In the genomic region with DNA sequence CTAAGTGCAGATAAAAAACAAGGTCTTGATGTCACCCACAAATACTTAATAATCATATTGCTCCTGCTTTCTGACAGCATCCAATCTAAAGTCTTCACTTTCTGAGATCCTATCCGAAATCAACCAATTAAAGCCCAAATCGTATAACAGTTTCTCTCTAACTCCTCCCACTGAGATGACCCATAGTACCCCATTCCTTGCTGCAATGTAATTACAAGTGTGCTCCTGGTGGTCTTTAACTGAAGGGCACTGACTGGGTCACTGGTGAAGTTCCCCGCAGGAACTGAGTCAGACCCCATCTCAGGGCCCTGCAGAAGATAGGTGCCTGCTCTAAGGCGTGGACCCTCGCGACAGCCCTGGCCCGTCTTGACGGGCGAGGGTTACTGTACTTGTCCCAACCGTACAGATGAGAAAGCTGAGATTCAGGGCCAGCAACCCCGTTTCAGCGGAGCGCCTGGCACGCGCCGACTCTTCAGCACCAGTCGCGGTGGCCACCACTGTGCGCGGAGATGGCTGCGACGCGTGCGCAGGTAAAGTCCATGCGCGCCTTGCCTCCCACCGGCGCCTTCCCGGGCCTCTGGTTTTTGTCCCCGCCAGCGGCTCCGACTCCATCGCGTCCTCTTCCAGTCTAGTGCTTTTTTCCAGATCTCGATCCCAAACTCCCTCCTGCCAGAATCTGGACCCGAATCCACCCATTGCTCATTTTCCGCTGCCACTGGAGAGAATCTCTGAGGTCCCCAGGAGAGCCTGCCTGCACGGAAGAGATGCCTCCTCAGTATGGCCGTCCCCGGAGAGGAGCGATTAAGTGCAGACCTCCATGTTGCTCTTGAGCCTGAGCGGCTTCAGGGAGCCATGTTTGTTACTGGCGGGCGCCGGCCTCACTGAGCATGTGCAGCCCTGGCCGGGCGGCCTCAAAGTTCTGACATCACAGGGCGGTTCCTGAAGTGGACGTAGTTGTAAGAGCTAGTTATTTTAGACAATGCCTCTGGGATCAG, we compare ENCODE assay signal across 7 cellular contexts.
DNase-seq lines count a peak whose midpoint lies in the region; TF ChIP-seq lines count a peak whose summit lies in the region.
"Not testable (repeated sequence)": the region's sequence is repeated elsewhere in the genome, so short reads cannot be mapped to it uniquely, and the experiment has no call there.

No MANE protein-coding gene starts in this region.

- not testable (repeated sequence) for H3K9me3 Mint-ChIP-seq in activated naive CD8-positive, alpha-beta T cell treated with anti-CD3 and anti-CD28 coated beads for 36 hours

- not testable (repeated sequence) for H3K27me3 Mint-ChIP-seq in activated naive CD8-positive, alpha-beta T cell treated with anti-CD3 and anti-CD28 coated beads for 36 hours

- H3K4me3 Mint-ChIP-seq in activated naive CD8-positive, alpha-beta T cell treated with anti-CD3 and anti-CD28 coated beads for 36 hours: not testable (repeated sequence)

- peak overlapping the region; percentile 34 for H3K4me3 ChIP-seq in fibroblast of mammary gland (ENCODE audit: control insufficient read depth, low read depth, low read length)

- not testable (repeated sequence) for H3K27ac Mint-ChIP-seq in activated naive CD8-positive, alpha-beta T cell treated with anti-CD3 and anti-CD28 coated beads for 36 hours

- not testable (repeated sequence) for H3K4me1 Mint-ChIP-seq in activated naive CD8-positive, alpha-beta T cell treated with anti-CD3 and anti-CD28 coated beads for 36 hours

- H3K36me3 Mint-ChIP-seq in activated naive CD8-positive, alpha-beta T cell treated with anti-CD3 and anti-CD28 coated beads for 36 hours: not testable (repeated sequence)

- DNase-seq in NCI-H2227 treated with DMSO at 0.1 percent for 48 hours (lab: John Stamatoyannopoulos, UW) (peak; percentile 11), fibroblast of mammary gland (ENCODE audit: low read depth) (peak; percentile 6), mucosa of gallbladder (ENCODE audit: low spot score) (peak; percentile 18)
- peak; percentile 34 for DNase-seq in activated CD4-positive, CD25-positive, alpha-beta regulatory T cell treated with anti-CD3 and anti-CD28 coated beads, Interleukin-2, amount 50 U/mL, for 72 hours
- peak; percentile 57 for DNase-seq in activated T-cell treated with anti-CD3 and anti-CD28 coated beads, Interleukin-2, amount 50 U/mL, for 1 hour
- DNase-seq in activated naive CD8-positive, alpha-beta T cell treated with anti-CD3 and anti-CD28 coated beads for 36 hours: peak; percentile 36
- DNase-seq in stimulated activated CD4-positive, alpha-beta T cell treated with anti-CD3 and anti-CD28 coated beads, Interleukin-4, amount 100 ng/mL, for 4 hours: peak; percentile 7 to 43

- not testable (repeated sequence) for TF ChIP-seq CTCF in fibroblast of mammary gland (conservative IDR thresholded peaks at IDR 0.05; ENCODE audit: control insufficient read depth, insufficient read depth, low read depth, low read length)

Comparison
In these comparisons a context has a peak if more than half of its experiments do, and no peak if none do; other contexts are left out.
1. Peak in every context shown above with its lines: DNase-seq and H3K4me3 ChIP-seq.
2. DNase-seq: peak in every context shown above with its lines; median percentile 57 in activated T-cell treated with anti-CD3 and anti-CD28 coated beads, Interleukin-2, amount 50 U/mL, for 1 hour; 36 in activated naive CD8-positive, alpha-beta T cell treated with anti-CD3 and anti-CD28 coated beads for 36 hours; 34 in activated CD4-positive, CD25-positive, alpha-beta regulatory T cell treated with anti-CD3 and anti-CD28 coated beads, Interleukin-2, amount 50 U/mL, for 72 hours; 25 in stimulated activated CD4-positive, alpha-beta T cell treated with anti-CD3 and anti-CD28 coated beads, Interleukin-4, amount 100 ng/mL, for 4 hours; 18 in mucosa of gallbladder; 11 in NCI-H2227 treated with DMSO at 0.1 percent for 48 hours; 6 in fibroblast of mammary gland.